ENCODE assay signal across 1 cellular context in genomic region chr2:11094021-11094810, GRCh38.
TF ChIP-seq lines count a peak whose summit lies in the region.

No MANE protein-coding gene starts in this region.

TF ChIP-seq in IMR-90, 13 proteins besides CTCF, POLR2A, EP300 and RAD21 (continued from another document):
- TF ChIP-seq NFE2L2 (IDR thresholded peaks at IDR 0.05; ENCODE audit: low read depth, low read length) (no peak), MAZ (IDR thresholded peaks at IDR 0.05; ENCODE audit: borderline replicate concordance, low read depth, low read length) (no peak), ELK1 (IDR thresholded peaks at IDR 0.05; ENCODE audit: borderline replicate concordance, low read depth, low read length) (no peak), RFX5 (IDR thresholded peaks at IDR 0.05; ENCODE audit: low read depth, low read length) (no peak), MXI1 (IDR thresholded peaks at IDR 0.05; ENCODE audit: borderline replicate concordance, low read depth, low read length) (no peak)
